ENCODE assay signal across 26 cellular contexts in genomic region chr10:77798940-77799339, GRCh38.
DNase-seq lines count a peak whose midpoint lies in the region; ATAC-seq and TF ChIP-seq lines count a peak whose summit lies in the region.
"Had no signal": no experiment of that assay in that cellular context is flagged by ENCODE, and none has a peak within 500 bp of the region (broad histone marks: within the 10 kb centered on the region; RNA-seq: fewer than 3 reads in every experiment).

No MANE protein-coding gene starts in this region.

- no peak for TF ChIP-seq CTCF in GM23338 (conservative IDR thresholded peaks at IDR 0.05; ENCODE audit: low read depth in 2 of 2)

- H2AFZ ChIP-seq in GM23338 = no peak overlapping the region
- H2AFZ ChIP-seq: neural progenitor cell had no signal

- no peak overlapping the region for H3K27ac ChIP-seq in GM23338 (ENCODE audit: low read depth)
- H3K27ac ChIP-seq: colonic mucosa, neural progenitor cell, right lobe of liver, SJSA1, upper lobe of right lung had no signal

- peak overlapping the region; percentile 12; the same call in 1 of the 2 replicates for H3K27ac Mint-ChIP-seq in GM23338
- peak overlapping the region; percentile 80 to 96 (median 82) for H3K27ac Mint-ChIP-seq in immature natural killer cell
- peak overlapping the region; percentile 73 for H3K27ac Mint-ChIP-seq in stimulated activated effector memory CD8-positive, alpha-beta T cell treated with anti-CD3 and anti-CD28 coated beads, Interleukin-12 subunit alpha, Interleukin-12 subunit beta, amount 100 ng/mL, for 72 hours
- H3K27ac Mint-ChIP-seq: activated CD4-positive, alpha-beta T cell treated with anti-CD3 and anti-CD28 coated beads for 36 hours; activated naive CD8-positive, alpha-beta T cell treated with anti-CD3 and anti-CD28 coated beads, Interleukin-2, amount 50 U/mL, for 24 hours; neural progenitor cell; stimulated activated memory B cell treated with anti-CD40 and anti-IgM and Interleukin-4, amounts not matched to agents 10 μg/mL and 1 μg/mL and 100 μg/mL, for 72 hours had no signal

- no peaks in the 10 kb centered on the region; the same call in 1 of the 2 replicates for H3K79me2 ChIP-seq in GM23338 (replicated peaks; ENCODE audit: insufficient read depth)

- peaks cover 20% of the 10 kb centered on the region; the same call in 1 of the 2 replicates for H3K36me3 ChIP-seq in GM23338 (ENCODE audit: insufficient read depth)
- peaks cover 65% of the 10 kb centered on the region for H3K36me3 ChIP-seq in adipocyte (ENCODE audit: control insufficient read depth, insufficient read depth, low read length, severe bottlenecking)
- H3K36me3 ChIP-seq: neural progenitor cell had no signal

- no peak overlapping the region for H3K9ac ChIP-seq in adipocyte (ENCODE audit: low read length)
- H3K9ac ChIP-seq: neural progenitor cell had no signal

- H3K27me3 ChIP-seq in GM23338 (ENCODE audit: insufficient read depth) (no peaks in the 10 kb centered on the region), adipocyte (replicated peaks; ENCODE audit: control insufficient read depth, insufficient read depth, low read length) (no peaks in the 10 kb centered on the region)
- H3K27me3 ChIP-seq: colonic mucosa, neural progenitor cell, right lobe of liver, SJSA1, upper lobe of right lung had no signal

- H3K9me3 Mint-ChIP-seq in GM23338 (no peaks in the 10 kb centered on the region; the same call in 2 of the 3 replicates), immature natural killer cell (no peaks in the 10 kb centered on the region)
- no peaks in the 10 kb centered on the region for H3K9me3 Mint-ChIP-seq in stimulated activated effector memory CD8-positive, alpha-beta T cell treated with anti-CD3 and anti-CD28 coated beads, Interleukin-12 subunit alpha, Interleukin-12 subunit beta, amount 100 ng/mL, for 72 hours
- H3K9me3 Mint-ChIP-seq: activated naive CD8-positive, alpha-beta T cell treated with anti-CD3 and anti-CD28 coated beads, Interleukin-2, amount 50 U/mL, for 24 hours; neural progenitor cell; stimulated activated memory B cell treated with anti-CD40 and anti-IgM and Interleukin-4, amounts not matched to agents 10 μg/mL and 1 μg/mL and 100 μg/mL, for 72 hours had no signal

- H3K4me3 Mint-ChIP-seq in GM23338 = no peak overlapping the region
- H3K4me3 Mint-ChIP-seq in immature natural killer cell = peak overlapping the region in 4 of 5 donors; percentile 54 to 68 (median 64)
- peak overlapping the region; percentile 35 for H3K4me3 Mint-ChIP-seq in stimulated activated effector memory CD8-positive, alpha-beta T cell treated with anti-CD3 and anti-CD28 coated beads, Interleukin-12 subunit alpha, Interleukin-12 subunit beta, amount 100 ng/mL, for 72 hours
- H3K4me3 Mint-ChIP-seq: activated CD4-positive, alpha-beta T cell treated with anti-CD3 and anti-CD28 coated beads for 36 hours; activated naive CD8-positive, alpha-beta T cell treated with anti-CD3 and anti-CD28 coated beads, Interleukin-2, amount 50 U/mL, for 24 hours; neural progenitor cell; stimulated activated memory B cell treated with anti-CD40 and anti-IgM and Interleukin-4, amounts not matched to agents 10 μg/mL and 1 μg/mL and 100 μg/mL, for 72 hours had no signal

- H3K36me3 Mint-ChIP-seq in GM23338 (ENCODE audit: low read depth) = peaks cover 48% of the 10 kb centered on the region
- peaks cover 29 to 61% (median 40%) of the 10 kb centered on the region in 3 donors for H3K36me3 Mint-ChIP-seq in immature natural killer cell
- peaks cover 46% of the 10 kb centered on the region for H3K36me3 Mint-ChIP-seq in stimulated activated effector memory CD8-positive, alpha-beta T cell treated with anti-CD3 and anti-CD28 coated beads, Interleukin-12 subunit alpha, Interleukin-12 subunit beta, amount 100 ng/mL, for 72 hours
- H3K36me3 Mint-ChIP-seq: stimulated activated memory B cell treated with anti-CD40 and anti-IgM and Interleukin-4, amounts not matched to agents 10 μg/mL and 1 μg/mL and 100 μg/mL, for 72 hours had no signal

- no peaks in the 10 kb centered on the region for H4K20me1 ChIP-seq in GM23338 (replicated peaks; ENCODE audit: insufficient read depth)

- H3K27me3 Mint-ChIP-seq in GM23338 (ENCODE audit: insufficient read depth, low read depth, poor library complexity) (peaks cover 2% of the 10 kb centered on the region), immature natural killer cell (ENCODE audit: low read depth in 3 of 3) (peaks cover 3 to 7% (median 6%) of the 10 kb centered on the region in 3 donors)
- H3K27me3 Mint-ChIP-seq: activated CD4-positive, alpha-beta T cell treated with anti-CD3 and anti-CD28 coated beads for 36 hours; stimulated activated memory B cell treated with anti-CD40 and anti-IgM and Interleukin-4, amounts not matched to agents 10 μg/mL and 1 μg/mL and 100 μg/mL, for 72 hours had no signal

- no peaks in the 10 kb centered on the region for H3F3A ChIP-seq in GM23338 (replicated peaks; ENCODE audit: low read depth)

- H3K4me2 ChIP-seq in GM23338 = no peak overlapping the region
- H3K4me2 ChIP-seq: neural progenitor cell had no signal

- H3K4me1 ChIP-seq in GM23338 (ENCODE audit: insufficient read depth) = peaks cover 28% of the 10 kb centered on the region
- H3K4me1 ChIP-seq in adipocyte (ENCODE audit: control insufficient read depth, insufficient read depth, low read length) = peaks cover 18% of the 10 kb centered on the region
- H3K4me1 ChIP-seq: colonic mucosa, right lobe of liver, upper lobe of right lung had no signal

- no peak for DNase-seq in GM23338 (ENCODE audit: low spot score)
- peak; percentile 5 for DNase-seq in adipocyte (ENCODE audit: low read depth)
- no peak for DNase-seq in immature natural killer cell
- DNase-seq in stimulated activated effector memory CD8-positive, alpha-beta T cell treated with anti-CD3 and anti-CD28 coated beads, Interleukin-12 subunit alpha, Interleukin-12 subunit beta, amount 100 ng/mL, for 72 hours (ENCODE audit: low spot score in 2 of 2) = no peak
- no peak for DNase-seq in amniotic stem cell (lab: John Stamatoyannopoulos, UW)
- DNase-seq: activated naive CD8-positive, alpha-beta T cell treated with anti-CD3 and anti-CD28 coated beads, Interleukin-2, amount 50 U/mL, for 24 hours; activated T-cell treated with anti-CD3 and anti-CD28 coated beads, Interleukin-2, amount 50 U/mL, for 1 hour; colonic mucosa; effector CD8-positive, alpha-beta T cell; EL; KG1; MM.1S; NCI-H1417 treated with DMSO at 0.1 percent for 48 hours; NCI-H446; NCI-H774; right lobe of liver; stimulated activated CD4-positive, alpha-beta T cell treated with anti-CD3 and anti-CD28 coated beads, Interleukin-12 subunit alpha, Interleukin-12 subunit beta, amount 100 ng/mL, for 4 hours; stimulated activated CD4-positive, alpha-beta T cell treated with anti-CD3 and anti-CD28 coated beads, Interleukin-4, amount 100 ng/mL, for 24 hours; upper lobe of right lung had no signal

- H3K9me2 ChIP-seq in GM23338 (ENCODE audit: insufficient read depth) = no peaks in the 10 kb centered on the region

- no peak for ATAC-seq in GM23338
- ATAC-seq in stimulated activated effector memory CD8-positive, alpha-beta T cell treated with anti-CD3 and anti-CD28 coated beads, Interleukin-12 subunit alpha, Interleukin-12 subunit beta, amount 100 ng/mL, for 72 hours = no peak
- no peak for ATAC-seq in HG03565 (IDR thresholded peaks at IDR 0.05; ENCODE audit: unreplicated experiment)
- no peak for ATAC-seq in GM18858 (IDR thresholded peaks at IDR 0.05; ENCODE audit: unreplicated experiment)
- ATAC-seq: activated CD4-positive, alpha-beta T cell treated with anti-CD3 and anti-CD28 coated beads for 36 hours; activated naive CD8-positive, alpha-beta T cell treated with anti-CD3 and anti-CD28 coated beads, Interleukin-2, amount 50 U/mL, for 24 hours; right lobe of liver; stimulated activated memory B cell treated with anti-CD40 and anti-IgM and Interleukin-4, amounts not matched to agents 10 μg/mL and 1 μg/mL and 100 μg/mL, for 72 hours; upper lobe of right lung had no signal

- H3K4me1 Mint-ChIP-seq in GM23338 (peaks cover 27% of the 10 kb centered on the region), immature natural killer cell (peaks cover 37 to 46% of the 10 kb centered on the region in 2 donors)
- H3K4me1 Mint-ChIP-seq in stimulated activated effector memory CD8-positive, alpha-beta T cell treated with anti-CD3 and anti-CD28 coated beads, Interleukin-12 subunit alpha, Interleukin-12 subunit beta, amount 100 ng/mL, for 72 hours = peaks cover 57% of the 10 kb centered on the region
- H3K4me1 Mint-ChIP-seq: neural progenitor cell had no signal

- H3K4me3 ChIP-seq in GM23338 (no peak overlapping the region), adipocyte (ENCODE audit: low read length) (no peak overlapping the region)
- H3K4me3 ChIP-seq: colonic mucosa, HAP-1, neural progenitor cell, right lobe of liver, SJSA1, upper lobe of right lung had no signal

- no peaks in the 10 kb centered on the region for H3K9me3 ChIP-seq in adipocyte (ENCODE audit: control insufficient read depth, low read length)
- H3K9me3 ChIP-seq: colonic mucosa, HAP-1, right lobe of liver, SJSA1, upper lobe of right lung had no signal

TF ChIP-seq in GM23338, 12 proteins besides CTCF, POLR2A, EP300 and RAD21 (continues in another document):
- TF ChIP-seq JUNB (IDR thresholded peaks at IDR 0.05; ENCODE audit: unreplicated experiment) = no peak

Comparison
In these comparisons a context has a peak if more than half of its experiments do, and no peak if none do; other contexts are left out.
1. H3K27ac Mint-ChIP-seq: peak in every context shown above with its lines; median percentile 82 in immature natural killer cell; 73 in stimulated activated effector memory CD8-positive, alpha-beta T cell treated with anti-CD3 and anti-CD28 coated beads, Interleukin-12 subunit alpha, Interleukin-12 subunit beta, amount 100 ng/mL, for 72 hours; 12 in GM23338.